ENCODE assay signal across 17 cellular contexts in the genomic region with DNA sequence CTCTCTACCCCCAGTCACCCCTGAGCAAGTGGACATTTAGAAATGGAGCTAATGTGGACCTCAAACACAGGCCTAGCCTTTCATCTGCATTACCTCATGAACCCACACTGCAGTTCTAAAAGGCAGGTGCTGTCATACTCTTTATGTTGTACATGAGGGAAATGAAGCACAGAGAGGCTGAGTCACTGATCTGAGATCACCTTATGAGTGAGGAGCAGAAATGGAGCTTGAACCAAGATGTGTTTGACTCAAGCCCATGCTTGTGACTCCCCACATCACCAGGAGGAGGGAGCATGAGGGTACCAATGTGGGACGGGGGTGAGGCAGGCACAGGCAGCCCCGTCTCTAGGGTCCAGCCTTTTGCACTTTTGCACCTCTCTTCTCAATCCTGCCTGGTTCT.
"Had no signal": no experiment of that assay in that cellular context is flagged by ENCODE, and none has a peak within 500 bp of the region (broad histone marks: within the 10 kb centered on the region; RNA-seq: fewer than 3 reads in every experiment).

No MANE protein-coding gene starts in this region.

- H3K9me3 Mint-ChIP-seq: activated CD4-positive, alpha-beta T cell treated with anti-CD3 and anti-CD28 coated beads, Interleukin-2, amount 10 ng/mL, durations not matched to agents 7 days and 5 days; activated naive CD8-positive, alpha-beta T cell treated with anti-CD3 and anti-CD28 coated beads, Interleukin-2, amount 50 U/mL, for 24 hours; activated T-cell treated with anti-CD3 and anti-CD28 coated beads, Interleukin-2, amount 50 U/mL, for 4 hours had no signal

- H3K27ac Mint-ChIP-seq: activated CD4-positive, alpha-beta T cell treated with anti-CD3 and anti-CD28 coated beads, Interleukin-2, amount 10 ng/mL, durations not matched to agents 7 days and 5 days; activated naive CD8-positive, alpha-beta T cell treated with anti-CD3 and anti-CD28 coated beads, Interleukin-2, amount 50 U/mL, for 24 hours; progenitor cell of endocrine pancreas had no signal

- H3K4me1 Mint-ChIP-seq: activated CD4-positive, alpha-beta T cell treated with anti-CD3 and anti-CD28 coated beads, Interleukin-2, amount 10 ng/mL, durations not matched to agents 7 days and 5 days; activated naive CD8-positive, alpha-beta T cell treated with anti-CD3 and anti-CD28 coated beads, Interleukin-2, amount 50 U/mL, for 24 hours; naive B cell had no signal

- H3K27me3 Mint-ChIP-seq: activated CD4-positive, alpha-beta T cell treated with anti-CD3 and anti-CD28 coated beads, Interleukin-2, amount 10 ng/mL, durations not matched to agents 7 days and 5 days had no signal

- H3K27ac ChIP-seq: neutrophil had no signal

- H3K4me3 Mint-ChIP-seq: activated CD4-positive, alpha-beta T cell treated with anti-CD3 and anti-CD28 coated beads, Interleukin-2, amount 10 ng/mL, durations not matched to agents 7 days and 5 days; activated naive CD8-positive, alpha-beta T cell treated with anti-CD3 and anti-CD28 coated beads, Interleukin-2, amount 50 U/mL, for 24 hours; activated T-cell treated with anti-CD3 and anti-CD28 coated beads, Interleukin-2, amount 50 U/mL, for 4 hours; naive B cell had no signal

- ATAC-seq: activated naive CD8-positive, alpha-beta T cell treated with anti-CD3 and anti-CD28 coated beads, Interleukin-2, amount 50 U/mL, for 24 hours; activated T-cell treated with anti-CD3 and anti-CD28 coated beads, Interleukin-2, amount 50 U/mL, for 4 hours; left colon; sciatic nerve had no signal

- H3K9me3 ChIP-seq: neutrophil had no signal

- H3K36me3 Mint-ChIP-seq: naive B cell had no signal

- H3K36me3 ChIP-seq: neutrophil had no signal

- H3K4me3 ChIP-seq: lung had no signal

- DNase-seq: activated CD4-positive, alpha-beta T cell treated with anti-CD3 and anti-CD28 coated beads, Interleukin-2, amount 10 ng/mL, durations not matched to agents 7 days and 5 days; activated naive CD8-positive, alpha-beta T cell treated with anti-CD3 and anti-CD28 coated beads, Interleukin-2, amount 50 U/mL, for 24 hours; activated T-cell treated with anti-CD3 and anti-CD28 coated beads, Interleukin-2, amount 50 U/mL, for 4 hours; central memory CD4-positive, alpha-beta T cell; cortex of kidney; effector CD8-positive, alpha-beta T cell; hippocampal formation; left colon; naive B cell; stimulated activated CD4-positive, alpha-beta T cell treated with anti-CD3 and anti-CD28 coated beads, Interleukin-2, amount 100 ng/mL, for 24 hours; stimulated activated naive CD4-positive, alpha-beta T cell treated with Interleukin-2 at 50 U/mL for 16 hours; T1000; trophoblast cell had no signal
